Comparison of ENCODE assay signal across 23 cellular contexts in genomic region chr10:33539137-33539536, GRCh38.
A peak's percentile ranks its signal among the peaks of the same experiment; 100 is the strongest.
DNase-seq lines count a peak whose midpoint lies in the region; ATAC-seq, FAIRE-seq and TF ChIP-seq lines count a peak whose summit lies in the region.
"Had no signal": no experiment of that assay in that cellular context is flagged by ENCODE, and none has a peak within 500 bp of the region (broad histone marks: within the 10 kb centered on the region; RNA-seq: fewer than 3 reads in every experiment).

No MANE protein-coding gene starts in this region.

- H3K9me3 Mint-ChIP-seq in WTC11: peaks cover 9% of the 10 kb centered on the region
- peaks cover 34% of the 10 kb centered on the region for H3K9me3 Mint-ChIP-seq in nephron progenitor cell

- H3K4me3 ChIP-seq in A549: no peak overlapping the region
- H3K4me3 ChIP-seq in esophagus muscularis mucosa: no peak overlapping the region
- H3K4me3 ChIP-seq in adrenal gland: no peak overlapping the region
- H3K4me3 ChIP-seq: BLaER1 treated with 17β-estradiol and CSF1 and Interleukin-3, amounts not matched to agents 10 nM and 100 nM had no signal

- H3K4me3 Mint-ChIP-seq in WTC11 (no peak overlapping the region), nephron progenitor cell (no peak overlapping the region)
- H3K4me3 Mint-ChIP-seq: B cell; CD4-positive, alpha-beta T cell; CD8-positive, alpha-beta T cell had no signal

- CTCF ChIA-PET in A549 (lab: Yijun Ruan, JAX): interaction anchor here (0.5 kb wide), 1 partner anchor 115 kb away, joined by 3 read pairs; no protein-coding TSS in a partner anchor
- CTCF ChIA-PET in WTC11 (lab: Charles Lee): no interaction called here

- H3K4me1 ChIP-seq in A549: 0 out of 3 replicates have a peak, but pooled peaks cover 4% of the 10 kb centered on the region
- H3K4me1 ChIP-seq in esophagus muscularis mucosa: no peaks in the 10 kb centered on the region
- no peaks in the 10 kb centered on the region for H3K4me1 ChIP-seq in adrenal gland (replicated peaks in 1 of 2)
- H3K4me1 ChIP-seq: Caco-2 had no signal

- no peaks in the 10 kb centered on the region for H3K27me3 ChIP-seq in esophagus muscularis mucosa
- no peaks in the 10 kb centered on the region for H3K27me3 ChIP-seq in adrenal gland
- H3K27me3 ChIP-seq: BLaER1 treated with 17β-estradiol and CSF1 and Interleukin-3, amounts not matched to agents 10 nM and 100 nM had no signal

- H3K36me3 Mint-ChIP-seq in WTC11 (no peaks in the 10 kb centered on the region; the same call in 1 of the 2 replicates), nephron progenitor cell (ENCODE audit: low read depth) (peaks cover 9% of the 10 kb centered on the region)
- H3K36me3 Mint-ChIP-seq: CD8-positive, alpha-beta T cell had no signal

- 55% methylated on average over 4 of the region's 4 CpGs for WGBS in A549 (ENCODE audit: missing lambda C conversion rate)
- 75% methylated on average over 4 of the region's 4 CpGs for WGBS in esophagus muscularis mucosa
- WGBS in adrenal gland, 4 donors: 61 to 87% (median 74%) methylated on average over 4 of the region's 4 CpGs

- H3K36me3 ChIP-seq in esophagus muscularis mucosa (no peaks in the 10 kb centered on the region), adrenal gland (replicated peaks in 1 of 2) (no peaks in the 10 kb centered on the region)
- H3K36me3 ChIP-seq: BLaER1 treated with 17β-estradiol and CSF1 and Interleukin-3, amounts not matched to agents 10 nM and 100 nM had no signal

- TF ChIP-seq POLR2A in A549 (IDR thresholded peaks at IDR 0.05; ENCODE audit: low read length): no peak
- no peak for TF ChIP-seq POLR2A in esophagus muscularis mucosa (IDR thresholded peaks at IDR 0.05; ENCODE audit: low read depth)
- TF ChIP-seq POLR2A in adrenal gland (IDR thresholded peaks at IDR 0.05): no peak

- no peaks in the 10 kb centered on the region; the same call in 1 of the 3 replicates for H3K9me3 ChIP-seq in A549
- H3K9me3 ChIP-seq in esophagus muscularis mucosa: peaks cover 0 to 6% (median 2%) of the 10 kb centered on the region in 4 donors
- peaks cover 0 to 8% (median 0%) of the 10 kb centered on the region in 3 donors for H3K9me3 ChIP-seq in adrenal gland (replicated peaks in 1 of 3)

- FAIRE-seq in A549 (lab: Jason Lieb, UNC): no peak
- FAIRE-seq: A204.1, D721Med, G401.6, GM12891 had no signal

- TF ChIP-seq EP300 in A549 (IDR thresholded peaks at IDR 0.05) (no peak), esophagus muscularis mucosa (IDR thresholded peaks at IDR 0.05) (no peak)

- no peak for TF ChIP-seq RAD21 in A549 (conservative IDR thresholded peaks at IDR 0.05 in 1 of 2, IDR thresholded peaks at IDR 0.05 in 1 of 2)

- H3K4me1 Mint-ChIP-seq in WTC11 (peaks cover 15% of the 10 kb centered on the region), nephron progenitor cell (peaks cover 9% of the 10 kb centered on the region)
- H3K4me1 Mint-ChIP-seq: B cell had no signal

- POLR2A ChIA-PET in A549 (lab: Yijun Ruan, JAX): no interaction called here
- POLR2A ChIA-PET in WTC11 (lab: Charles Lee): no interaction called here

- intact Hi-C loops in esophagus muscularis mucosa (cut with DNase I) (no loop called here), adrenal gland (cut with DNase I) (no loop called here)

- H3K27ac ChIP-seq in A549: no peak overlapping the region
- no peak overlapping the region for H3K27ac ChIP-seq in esophagus muscularis mucosa (replicated peaks in 1 of 4)
- H3K27ac ChIP-seq in adrenal gland: no peak overlapping the region
- H3K27ac ChIP-seq: 22Rv1; BLaER1 treated with 17β-estradiol and CSF1 and Interleukin-3, amounts not matched to agents 10 nM and 100 nM; C4-2B had no signal

- ATAC-seq in A549 (no peak), WTC11 (peak; percentile 53), SK-N-SH treated with all-trans-retinoic acid at 6 μM for 48 hours (no peak)
- ATAC-seq: CD8-positive, alpha-beta T cell had no signal

- H3K4me2 ChIP-seq in A549: no peak overlapping the region
- H3K4me2 ChIP-seq: BLaER1 treated with 17β-estradiol and CSF1 and Interleukin-3, amounts not matched to agents 10 nM and 100 nM had no signal

- no peak for TF ChIP-seq CTCF in A549 (IDR thresholded peaks at IDR 0.05)
- TF ChIP-seq CTCF in WTC11 (IDR thresholded peaks at IDR 0.05): no peak
- TF ChIP-seq CTCF in esophagus muscularis mucosa (IDR thresholded peaks at IDR 0.05): no peak
- TF ChIP-seq CTCF in nephron progenitor cell (IDR thresholded peaks at IDR 0.05): no peak
- no peak for TF ChIP-seq CTCF in adrenal gland (IDR thresholded peaks at IDR 0.05)

- H3K27me3 Mint-ChIP-seq in WTC11 (ENCODE audit: low read depth) (no peaks in the 10 kb centered on the region), nephron progenitor cell (ENCODE audit: low read depth, poor library complexity) (no peaks in the 10 kb centered on the region)
- H3K27me3 Mint-ChIP-seq: B cell had no signal

- H3K27ac Mint-ChIP-seq in WTC11 (no peak overlapping the region), nephron progenitor cell (no peak overlapping the region)
- H3K27ac Mint-ChIP-seq: B cell; CD4-positive, alpha-beta T cell; CD8-positive, alpha-beta T cell had no signal

- DNase-seq in A549 (ENCODE audit: low read depth in 1 of 2, low spot score in 1 of 2): no peak
- DNase-seq in WTC11 (ENCODE audit: low spot score): no peak
- DNase-seq in esophagus muscularis mucosa (ENCODE audit: extremely low spot score): peak; percentile 64
- peak; percentile 6 for DNase-seq in nephron progenitor cell
- no peak for DNase-seq in adrenal gland
- no peak for DNase-seq in glomerular visceral epithelial cell (ENCODE audit: extremely low spot score)
- no peak for DNase-seq in NCI-H2107 (lab: John Stamatoyannopoulos, UW)
- DNase-seq: AML-193; Caco-2; Calu3; CD4-positive, alpha-beta T cell; CD8-positive, alpha-beta T cell; DMS79 treated with DMSO at 0.1 percent for 48 hours; GF-D8 had no signal

TF ChIP-seq in A549, 52 proteins besides CTCF, POLR2A, EP300 and RAD21:
- TF ChIP-seq BHLHE40 (IDR thresholded peaks at IDR 0.05; ENCODE audit: low read depth, low read length): no peak
- TF ChIP-seq CBX8 (IDR thresholded peaks at IDR 0.05): 0 out of 2 replicates have a peak, but pooled peaks have one; percentile 41

TF ChIP-seq in WTC11, 78 proteins besides CTCF, POLR2A, EP300 and RAD21 (continues in another document):
- TF ChIP-seq NR3C1 (CRISPR knock-in tag; conservative IDR thresholded peaks at IDR 0.05; ENCODE audit: low read depth) (no peak), ZNF512 (CRISPR knock-in tag; IDR thresholded peaks at IDR 0.05; ENCODE audit: borderline replicate concordance) (no peak)

TF ChIP-seq in SK-N-SH treated with all-trans-retinoic acid at 6 μM for 48 hours, 23 proteins besides CTCF, POLR2A, EP300 and RAD21:
- TF ChIP-seq ARNTL (CRISPR knock-in tag; IDR thresholded peaks at IDR 0.05; ENCODE audit: borderline replicate concordance, low read depth): no peak
- no peak for TF ChIP-seq ZC3H10 (CRISPR knock-in tag; IDR thresholded peaks at IDR 0.05)
- no peak for TF ChIP-seq ZNF8 (CRISPR knock-in tag; IDR thresholded peaks at IDR 0.05)
- no peak for TF ChIP-seq GLIS3 (CRISPR knock-in tag; IDR thresholded peaks at IDR 0.05)
- TF ChIP-seq SNAI2 (CRISPR knock-in tag; IDR thresholded peaks at IDR 0.05): no peak
- TF ChIP-seq ZNF565 (CRISPR knock-in tag; conservative IDR thresholded peaks at IDR 0.05; ENCODE audit: low read depth): no peak
- no peak for TF ChIP-seq ZNF70 (CRISPR knock-in tag; IDR thresholded peaks at IDR 0.05)
- no peak for TF ChIP-seq PPARA (CRISPR knock-in tag; IDR thresholded peaks at IDR 0.05; ENCODE audit: borderline replicate concordance)
- no peak for TF ChIP-seq ZFP30 (CRISPR knock-in tag; IDR thresholded peaks at IDR 0.05)
- TF ChIP-seq CREB5 (CRISPR knock-in tag; IDR thresholded peaks at IDR 0.05; ENCODE audit: low read depth): no peak
- no peak for TF ChIP-seq BACH2 (CRISPR knock-in tag; IDR thresholded peaks at IDR 0.05; ENCODE audit: borderline replicate concordance)
- no peak for TF ChIP-seq CSDC2 (CRISPR knock-in tag; IDR thresholded peaks at IDR 0.05)
- no peak for TF ChIP-seq POU6F1 (CRISPR knock-in tag; IDR thresholded peaks at IDR 0.05; ENCODE audit: borderline replicate concordance, low read depth)
- TF ChIP-seq RARB (CRISPR knock-in tag; IDR thresholded peaks at IDR 0.05): no peak
- no peak for TF ChIP-seq OSR1 (CRISPR knock-in tag; IDR thresholded peaks at IDR 0.05)

Comparison
In these comparisons a context has a peak if more than half of its experiments do, and no peak if none do; other contexts are left out.
1. DNase-seq: peak in esophagus muscularis mucosa (single experiment) and nephron progenitor cell (single experiment); none in A549 (0 of 2), WTC11 (single experiment), adrenal gland (0 of 7), glomerular visceral epithelial cell (single experiment) and NCI-H2107 (single experiment).